In the genomic region with DNA sequence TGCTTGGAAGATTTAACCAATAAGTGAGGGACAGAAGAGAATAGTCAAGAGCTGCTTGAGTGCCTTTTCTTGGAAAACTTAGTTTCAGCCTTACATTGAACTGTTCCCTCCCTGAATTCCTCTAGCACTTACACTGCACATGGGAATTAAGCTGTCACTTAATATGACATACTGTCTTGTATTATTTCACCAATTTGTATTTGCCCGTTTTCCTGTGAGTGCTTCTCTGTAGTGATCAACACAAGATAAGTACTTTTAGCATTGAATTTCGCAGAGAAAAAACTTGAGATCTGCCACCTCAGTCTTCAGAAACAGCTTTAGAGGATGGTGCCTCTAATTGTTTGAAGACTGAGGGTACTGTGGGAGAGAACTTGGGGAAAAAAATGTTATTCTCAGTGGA, we compare ENCODE assay signal across 26 cellular contexts. TPM values are rescaled to one million over a fixed set of nuclear protein-coding genes. Genes with fewer than 3 reads are reported as not detected.
A peak's percentile ranks its signal among the peaks of the same experiment; 100 is the strongest.
DNase-seq lines count a peak whose midpoint lies in the region; ATAC-seq and TF ChIP-seq lines count a peak whose summit lies in the region.
"Had no signal": no experiment of that assay in that cellular context is flagged by ENCODE, and none has a peak within 500 bp of the region (broad histone marks: within the 10 kb centered on the region; RNA-seq: fewer than 3 reads in every experiment).

No MANE protein-coding gene starts in this region.

- H3K27ac Mint-ChIP-seq in naive B cell = peak overlapping the region in 5 of 6 donors; percentile 8 to 85 (median 75)
- H3K27ac Mint-ChIP-seq: activated CD8-positive, alpha-beta T cell treated with anti-CD3 and anti-CD28 coated beads for 36 hours; GM23338 had no signal

- no peaks in the 10 kb centered on the region for H3K27me3 ChIP-seq in BLaER1 treated with 17β-estradiol and CSF1 and Interleukin-3, amounts not matched to agents 10 nM and 100 nM
- H3K27me3 ChIP-seq in OCI-LY3 (ENCODE audit: low read depth, low read length) = no peaks in the 10 kb centered on the region
- no peaks in the 10 kb centered on the region for H3K27me3 ChIP-seq in suprapubic skin
- H3K27me3 ChIP-seq: stomach, tibial artery had no signal

- no peak for TF ChIP-seq POLR2A in suprapubic skin (IDR thresholded peaks at IDR 0.05)

- peaks cover 97% of the 10 kb centered on the region for H3K79me2 ChIP-seq in OCI-LY3 (ENCODE audit: low read length)

- H3K9me3 Mint-ChIP-seq in naive B cell = no peaks in the 10 kb centered on the region
- H3K9me3 Mint-ChIP-seq: activated CD8-positive, alpha-beta T cell treated with anti-CD3 and anti-CD28 coated beads for 36 hours; activated naive CD8-positive, alpha-beta T cell treated with anti-CD3 and anti-CD28 coated beads, Interleukin-2, amount 50 U/mL, for 24 hours; GM23338; immature natural killer cell had no signal

- H3K4me3 ChIP-seq in BLaER1 treated with 17β-estradiol and CSF1 and Interleukin-3, amounts not matched to agents 10 nM and 100 nM = no peak overlapping the region; a peak in 1 of 20 replicates
- H3K4me3 ChIP-seq in HEK293 (ENCODE audit: low read depth, low read length) (no peak overlapping the region), OCI-LY3 (ENCODE audit: low read length) (no peak overlapping the region), suprapubic skin (no peak overlapping the region)
- H3K4me3 ChIP-seq: GM23338, prostate gland, tibial artery had no signal

- peaks cover 44 to 77% (median 70%) of the 10 kb centered on the region in 11 experiments; a peak in 21 of 22 replicates for H4K20me1 ChIP-seq in BLaER1 treated with 17β-estradiol and CSF1 and Interleukin-3, amounts not matched to agents 10 nM and 100 nM
- H4K20me1 ChIP-seq in OCI-LY3 (ENCODE audit: insufficient read depth, low read length) = peaks cover 67% of the 10 kb centered on the region

- H3K4me2 ChIP-seq in BLaER1 treated with 17β-estradiol and CSF1 and Interleukin-3, amounts not matched to agents 10 nM and 100 nM = peak overlapping the region; percentile 24 to 95 (median 90)
- 0 out of 2 replicates have a peak overlapping the region, but pooled peaks have one; percentile 37 for H3K4me2 ChIP-seq in OCI-LY3 (ENCODE audit: low read length)
- H3K4me2 ChIP-seq: GM23338 had no signal

- TF ChIP-seq CTCF in HEK293 (tag by site-specific recombination; IDR thresholded peaks at IDR 0.05) = no peak
- TF ChIP-seq CTCF in OCI-LY3 (IDR thresholded peaks at IDR 0.05; ENCODE audit: low read depth, low read length) = no peak
- TF ChIP-seq CTCF in suprapubic skin (IDR thresholded peaks at IDR 0.05) = no peak

- no peak for TF ChIP-seq EP300 in suprapubic skin (IDR thresholded peaks at IDR 0.05)

- no peaks in the 10 kb centered on the region for H3K27me3 Mint-ChIP-seq in naive B cell
- H3K27me3 Mint-ChIP-seq: activated CD8-positive, alpha-beta T cell treated with anti-CD3 and anti-CD28 coated beads for 36 hours; activated naive CD8-positive, alpha-beta T cell treated with anti-CD3 and anti-CD28 coated beads, Interleukin-2, amount 50 U/mL, for 24 hours had no signal

- H3K4me3 Mint-ChIP-seq in naive B cell = peak overlapping the region in 7 of 8 donors; percentile 50 to 97 (median 71)
- H3K4me3 Mint-ChIP-seq: activated CD8-positive, alpha-beta T cell treated with anti-CD3 and anti-CD28 coated beads for 36 hours; activated naive CD8-positive, alpha-beta T cell treated with anti-CD3 and anti-CD28 coated beads, Interleukin-2, amount 50 U/mL, for 24 hours; GM23338; immature natural killer cell had no signal

- H3K4me1 ChIP-seq in BLaER1 treated with 17β-estradiol and CSF1 and Interleukin-3, amounts not matched to agents 10 nM and 100 nM = peaks cover 36 to 84% (median 53%) of the 10 kb centered on the region in 10 experiments
- H3K4me1 ChIP-seq in HEK293 (ENCODE audit: control insufficient read depth, insufficient read depth, low read length) (no peaks in the 10 kb centered on the region), OCI-LY3 (ENCODE audit: low read length) (peaks cover 62% of the 10 kb centered on the region), suprapubic skin (peaks cover 39% of the 10 kb centered on the region)

- H3K4me1 Mint-ChIP-seq in naive B cell = peaks cover 70 to 90% (median 84%) of the 10 kb centered on the region in 3 donors

- ATAC-seq in naive B cell (ENCODE audit: low read depth in 2 of 2) = no peak
- ATAC-seq: activated CD8-positive, alpha-beta T cell treated with anti-CD3 and anti-CD28 coated beads for 36 hours; activated naive CD8-positive, alpha-beta T cell treated with anti-CD3 and anti-CD28 coated beads, Interleukin-2, amount 50 U/mL, for 24 hours; GM23338; left colon; SK-N-SH treated with all-trans-retinoic acid at 6 μM for 48 hours had no signal

- peaks cover 37 to 71% (median 57%) of the 10 kb centered on the region in 11 experiments; a peak in 21 of 22 replicates for H3K36me3 ChIP-seq in BLaER1 treated with 17β-estradiol and CSF1 and Interleukin-3, amounts not matched to agents 10 nM and 100 nM
- H3K36me3 ChIP-seq in HEK293 (ENCODE audit: control insufficient read depth in 2 of 2, insufficient read depth in 1 of 2, low read length in 2 of 2) (peaks cover 4 to 25% of the 10 kb centered on the region in 2 experiments; a peak in 2 of 3 replicates), OCI-LY3 (replicated peaks; ENCODE audit: low read depth, low read length) (peaks cover 44% of the 10 kb centered on the region), suprapubic skin (peaks cover 4% of the 10 kb centered on the region)
- H3K36me3 ChIP-seq: prostate gland, tibial artery had no signal

- no peak overlapping the region for H2AFZ ChIP-seq in OCI-LY3 (ENCODE audit: low read depth, low read length)
- H2AFZ ChIP-seq: GM23338 had no signal

- DNase-seq in naive B cell (no peak), suprapubic skin (ENCODE audit: low spot score in 2 of 2) (no peak)
- DNase-seq in activated CD8-positive, alpha-beta memory T cell treated with anti-CD3 and anti-CD28 coated beads, Interleukin-2, amount 50 U/mL, for 48 hours = no peak
- no peak for DNase-seq in effector CD4-positive, alpha-beta T cell
- DNase-seq: ACHN; activated CD8-positive, alpha-beta T cell treated with anti-CD3 and anti-CD28 coated beads for 36 hours; activated effector memory CD4-positive, alpha-beta T cell treated with Interleukin-2 at 50 U/mL for 16 hours; activated naive CD8-positive, alpha-beta T cell treated with anti-CD3 and anti-CD28 coated beads, Interleukin-2, amount 50 U/mL, for 24 hours; Calu3; central memory CD4-positive, alpha-beta T cell; DMS79 treated with DMSO at 0.1 percent for 48 hours; hypothalamus; immature natural killer cell; mesenchymal stem cell; NCI-H1092 treated with DMSO at 0.1 percent for 48 hours; NCI-H187; OCI-M1; stomach; tibial artery had no signal

- CTCF ChIA-PET in HEK293 (lab: Yijun Ruan, JAX) = interaction anchor here (1.1 to 1.8 kb wide), 3 partner anchors 23 to 296 kb away, joined by 3 to 6 read pairs (median 4); no protein-coding TSS in a partner anchor

- H3K9ac ChIP-seq in BLaER1 treated with 17β-estradiol and CSF1 and Interleukin-3, amounts not matched to agents 10 nM and 100 nM = peak overlapping the region in 5 of 11 experiments; percentile 6 to 65 (median 42); a peak in 5 of 22 replicates
- H3K9ac ChIP-seq in OCI-LY3 (ENCODE audit: low read length) = no peak overlapping the region

- peaks cover 6 to 8% of the 10 kb centered on the region in 2 donors for H3K36me3 Mint-ChIP-seq in naive B cell

- 71% methylated on average over 2 of the region's 2 CpGs for WGBS in suprapubic skin

- peaks cover 0 to 9% (median 0%) of the 10 kb centered on the region in 11 experiments; a peak in 7 of 22 replicates for H3K9me3 ChIP-seq in BLaER1 treated with 17β-estradiol and CSF1 and Interleukin-3, amounts not matched to agents 10 nM and 100 nM (replicated peaks in 1 of 11)
- H3K9me3 ChIP-seq in HEK293 (ENCODE audit: control insufficient read depth, insufficient read depth, low read depth, low read length) (no peaks in the 10 kb centered on the region), OCI-LY3 (ENCODE audit: insufficient read depth, low read length) (no peaks in the 10 kb centered on the region), suprapubic skin (no peaks in the 10 kb centered on the region)
- H3K9me3 ChIP-seq: prostate gland, stomach, tibial artery had no signal

- H3K27ac ChIP-seq in BLaER1 treated with 17β-estradiol and CSF1 and Interleukin-3, amounts not matched to agents 10 nM and 100 nM = peak overlapping the region in 6 of 11 experiments; percentile 16 to 61 (median 36); a peak in 10 of 22 replicates
- H3K27ac ChIP-seq in HEK293 (ENCODE audit: extremely low read depth, low read depth, low read length) (no peak overlapping the region), OCI-LY3 (ENCODE audit: low read length) (no peak overlapping the region), suprapubic skin (no peak overlapping the region)
- H3K27ac ChIP-seq: prostate gland, stomach, tibial artery had no signal

- POLR2A ChIA-PET in HEK293 (lab: Yijun Ruan, JAX) = interaction anchor here (0.6 kb wide), 1 partner anchor 1346 kb away, joined by 3 read pairs; no protein-coding TSS in a partner anchor

TF ChIP-seq in HEK293, 187 proteins besides CTCF, POLR2A, EP300 and RAD21:
- TF ChIP-seq ZNF223 (tag by site-specific recombination; IDR thresholded peaks at IDR 0.05) = no peak
- TF ChIP-seq ZNF423 (tag by site-specific recombination; IDR thresholded peaks at IDR 0.05) = no peak
- TF ChIP-seq, protein P1, sequence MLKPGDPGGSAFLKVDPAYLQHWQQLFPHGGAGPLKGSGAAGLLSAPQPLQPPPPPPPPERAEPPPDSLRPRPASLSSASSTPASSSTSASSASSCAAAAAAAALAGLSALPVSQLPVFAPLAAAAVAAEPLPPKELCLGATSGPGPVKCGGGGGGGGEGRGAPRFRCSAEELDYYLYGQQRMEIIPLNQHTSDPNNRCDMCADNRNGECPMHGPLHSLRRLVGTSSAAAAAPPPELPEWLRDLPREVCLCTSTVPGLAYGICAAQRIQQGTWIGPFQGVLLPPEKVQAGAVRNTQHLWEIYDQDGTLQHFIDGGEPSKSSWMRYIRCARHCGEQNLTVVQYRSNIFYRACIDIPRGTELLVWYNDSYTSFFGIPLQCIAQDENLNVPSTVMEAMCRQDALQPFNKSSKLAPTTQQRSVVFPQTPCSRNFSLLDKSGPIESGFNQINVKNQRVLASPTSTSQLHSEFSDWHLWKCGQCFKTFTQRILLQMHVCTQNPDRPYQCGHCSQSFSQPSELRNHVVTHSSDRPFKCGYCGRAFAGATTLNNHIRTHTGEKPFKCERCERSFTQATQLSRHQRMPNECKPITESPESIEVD (tag by site-specific recombination; IDR thresholded peaks at IDR 0.05) = peak; percentile 73

RNA-seq across cellular contexts. Expression of a gene that starts 3.7 kb away (rescaled TPM):
- 100 to 1,000 TPM; 198 to 302 (median 265) TPM for polyA plus RNA-seq in naive B cell (ENCODE audit: low read depth in 6 of 6)
- total RNA-seq in suprapubic skin = 10 to 100 TPM; 16.3 to 34.5 (median 20.1) TPM

RNA-seq across cellular contexts. Expression of a gene that starts 3.9 kb away (rescaled TPM):
- 10 to 100 TPM in 3 of 6 donors, 1 to 10 TPM in 2, under 1 TPM in 1; 0.32 to 15.6 (median 10.0) TPM for polyA plus RNA-seq in naive B cell (ENCODE audit: low read depth in 6 of 6)
- 10 to 100 TPM; 10.5 to 17.4 (median 13.7) TPM for total RNA-seq in suprapubic skin

RNA-seq across cellular contexts. Expression of a gene that starts 36.0 kb away (rescaled TPM):
- 1 to 10 TPM; 1.6 to 4.3 (median 3.0) TPM for polyA plus RNA-seq in naive B cell (ENCODE audit: low read depth in 6 of 6)
- total RNA-seq in suprapubic skin = 10 to 100 TPM in 3 of 4 donors, 1 to 10 TPM in 1; 8.0 to 19.4 (median 12.6) TPM

Comparison
In these comparisons a context has a peak if more than half of its experiments do, and no peak if none do; other contexts are left out.
1. H3K27ac ChIP-seq: peak in BLaER1 treated with 17β-estradiol and CSF1 and Interleukin-3, amounts not matched to agents 10 nM and 100 nM (6 of 11); none in HEK293 (single experiment), OCI-LY3 (single experiment) and suprapubic skin (single experiment).